ENCODE assay signal across 12 cellular contexts in the genomic region with DNA sequence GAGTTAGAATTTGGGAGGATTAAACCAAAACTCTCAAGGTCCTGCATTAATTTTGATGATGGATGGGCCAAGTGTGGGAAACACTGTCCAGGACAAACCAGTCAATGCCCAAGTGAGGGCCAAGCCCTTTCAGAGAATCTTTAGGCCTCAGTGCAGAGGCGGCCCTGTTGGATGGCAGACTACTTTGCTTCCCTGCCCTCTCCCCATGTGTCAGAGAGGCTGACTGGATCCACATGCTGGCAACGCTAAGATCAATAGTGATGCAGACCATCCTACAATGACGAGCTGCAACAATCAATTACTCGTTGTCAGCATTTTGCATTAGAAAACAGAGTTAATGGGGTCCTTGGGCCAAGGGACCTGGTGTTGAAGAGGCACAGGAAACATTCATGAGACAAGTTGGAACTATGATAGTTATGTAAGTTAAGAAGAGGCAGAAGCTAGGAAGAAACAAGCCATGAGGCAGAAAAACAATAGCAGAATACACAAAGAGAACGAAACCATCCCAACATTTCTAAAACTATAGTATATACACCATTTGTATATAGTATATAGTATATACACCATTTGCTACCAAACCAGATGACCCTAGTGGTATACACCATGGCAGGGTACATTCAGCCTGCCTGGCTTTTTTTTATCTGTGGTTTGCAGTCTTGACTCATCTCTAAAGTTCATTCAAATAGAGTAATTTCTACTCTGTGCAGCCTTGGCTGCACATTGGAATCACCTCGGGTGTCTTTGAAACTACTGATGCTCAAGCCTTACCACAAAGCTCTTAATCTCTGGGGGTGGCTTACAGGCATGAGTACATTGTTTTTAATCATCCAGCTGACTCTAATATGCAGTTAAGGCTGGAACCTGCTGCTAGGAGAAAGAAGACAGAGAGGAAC.
DNase-seq lines count a peak whose midpoint lies in the region; ATAC-seq, FAIRE-seq and TF ChIP-seq lines count a peak whose summit lies in the region.
"Had no signal": no experiment of that assay in that cellular context is flagged by ENCODE, and none has a peak within 500 bp of the region (broad histone marks: within the 10 kb centered on the region; RNA-seq: fewer than 3 reads in every experiment).

No MANE protein-coding gene starts in this region.

- dilution Hi-C loops in IMR-90 (cut with HindIII; ENCODE audit: low sequenced_read_pairs, unreplicated experiment), result no loop called here

- TF ChIP-seq CTCF in D721Med (IDR thresholded peaks at IDR 0.05; ENCODE audit: insufficient read depth, missing control alignments) (no peak), IMR-90 (conservative IDR thresholded peaks at IDR 0.05; ENCODE audit: low read depth, low read length) (no peak), uterus (IDR thresholded peaks at IDR 0.05) (no peak), left ventricle myocardium inferior (IDR thresholded peaks at IDR 0.05; ENCODE audit: borderline replicate concordance) (no peak)

- no TSS peak for BruUV-seq in IMR-90 (replicated peaks; lab: Mats Ljungman, UMichigan)

- H3K4me1 Mint-ChIP-seq in T-helper 2 cell treated with Interferon-gamma antibody and Interleukin-4, amounts not matched to agents 5 μg/mL and 100 μg/mL, for 36 hours (ENCODE audit: low read depth), result no peaks in the 10 kb centered on the region

- no peaks in the 10 kb centered on the region for H3K36me3 Mint-ChIP-seq in T-helper 2 cell treated with Interferon-gamma antibody and Interleukin-4, amounts not matched to agents 5 μg/mL and 100 μg/mL, for 36 hours (ENCODE audit: low read depth)

- H3K18ac ChIP-seq in IMR-90 (ENCODE audit: low read depth, low read length), result no peak overlapping the region

- no peak overlapping the region for H3K4ac ChIP-seq in IMR-90 (ENCODE audit: low read depth, low read length)

- no CpG with 5 or more reads among the region's 6 CpGs for WGBS in IMR-90 (ENCODE audit: extremely low coverage in 2 of 2, insufficient read length in 1 of 2), 2 experiments

- H4K8ac ChIP-seq in IMR-90 (ENCODE audit: low read depth in 2 of 2, low read length in 2 of 2), result no peak overlapping the region

- no peaks in the 10 kb centered on the region for H3K27me3 Mint-ChIP-seq in T-helper 2 cell treated with Interferon-gamma antibody and Interleukin-4, amounts not matched to agents 5 μg/mL and 100 μg/mL, for 36 hours (ENCODE audit: low read depth)

- H3K9me3 Mint-ChIP-seq in T-helper 2 cell treated with Interferon-gamma antibody and Interleukin-4, amounts not matched to agents 5 μg/mL and 100 μg/mL, for 36 hours, result no peaks in the 10 kb centered on the region

- no peak overlapping the region for H3K14ac ChIP-seq in IMR-90 (replicated peaks; ENCODE audit: low read depth, low read length)

- intact Hi-C loops in IMR-90 (cut with micrococcal nuclease) (no loop called here), uterus (cut with DNase I; ENCODE audit: low total_unique reads) (no loop called here), left ventricle myocardium inferior (cut with micrococcal nuclease) (no loop called here)

- H3K27ac ChIP-seq in IMR-90 (ENCODE audit: insufficient read depth, low read length), result no peak overlapping the region
- no peak overlapping the region for H3K27ac ChIP-seq in uterus
- H3K27ac ChIP-seq in left ventricle myocardium inferior (replicated peaks), result no peak overlapping the region

- H2BK15ac ChIP-seq in IMR-90 (ENCODE audit: low read depth, low read length), result no peak overlapping the region

- CTCF ChIA-PET in IMR-90 (lab: Yijun Ruan, JAX), result no interaction called here

- no peaks in the 10 kb centered on the region for H4K20me1 ChIP-seq in IMR-90 (ENCODE audit: insufficient read depth, low read length)

- H3K36me3 ChIP-seq in IMR-90 (ENCODE audit: control insufficient read depth, insufficient read depth, low read length), result no peaks in the 10 kb centered on the region
- no peaks in the 10 kb centered on the region for H3K36me3 ChIP-seq in uterus
- no peaks in the 10 kb centered on the region for H3K36me3 ChIP-seq in left ventricle myocardium inferior

- H3K9me3 ChIP-seq in IMR-90 (ENCODE audit: control insufficient read depth, insufficient read depth, low read length), result no peaks in the 10 kb centered on the region
- H3K9me3 ChIP-seq in uterus, result no peaks in the 10 kb centered on the region
- H3K9me3 ChIP-seq in left ventricle myocardium inferior (replicated peaks), result no peaks in the 10 kb centered on the region

- H4K91ac ChIP-seq in IMR-90 (ENCODE audit: insufficient read depth, low read depth, low read length), result no peak overlapping the region

- H3K4me1 ChIP-seq in IMR-90 (ENCODE audit: control insufficient read depth, insufficient read depth, low read length) (no peaks in the 10 kb centered on the region), uterus (no peaks in the 10 kb centered on the region), left ventricle myocardium inferior (no peaks in the 10 kb centered on the region)

- no peak overlapping the region for H2AK9ac ChIP-seq in IMR-90 (replicated peaks; ENCODE audit: low read depth, low read length, poor library complexity)

- H3K9ac ChIP-seq in IMR-90 (ENCODE audit: low read depth, low read length), result no peak overlapping the region

- H4K5ac ChIP-seq in IMR-90 (ENCODE audit: low read depth, low read length), result no peak overlapping the region

- no peak overlapping the region for H3K4me2 ChIP-seq in IMR-90 (ENCODE audit: low read depth, low read length)

- DNase-seq in D721Med (ENCODE audit: insufficient read length, low spot score) (peak; percentile 8), IMR-90 (no peak), uterus (no peak), left ventricle myocardium inferior (no peak), T1000 (lab: John Stamatoyannopoulos, UW) (no peak)
- no peak for DNase-seq in T-helper 2 cell treated with Interferon-gamma antibody and Interleukin-4, amounts not matched to agents 5 μg/mL and 100 μg/mL, for 36 hours (ENCODE audit: low spot score)
- DNase-seq: effector CD8-positive, alpha-beta T cell; GF-D8; NCI-H1105 had no signal

- ATAC-seq in GM19351 (IDR thresholded peaks at IDR 0.05; ENCODE audit: unreplicated experiment) (peak; percentile 97), HG02852 (IDR thresholded peaks at IDR 0.05; ENCODE audit: unreplicated experiment) (peak; percentile 95), IMR-90 (ENCODE audit: low read depth) (no peak)
- ATAC-seq: Panc1 had no signal

- POLR2A ChIA-PET in IMR-90 (lab: Charles Lee; ENCODE audit: unreplicated experiment), result interaction anchor here (0.6 kb wide), 1 partner anchor 33 kb away, joined by 3 read pairs; no protein-coding TSS in a partner anchor

- no peak overlapping the region for H3K23ac ChIP-seq in IMR-90 (ENCODE audit: low read depth, low read length)

- H3K9me1 ChIP-seq in IMR-90 (ENCODE audit: insufficient read depth, low read length), result no peaks in the 10 kb centered on the region

- no peak overlapping the region for H3K27ac Mint-ChIP-seq in T-helper 2 cell treated with Interferon-gamma antibody and Interleukin-4, amounts not matched to agents 5 μg/mL and 100 μg/mL, for 36 hours

- no peak overlapping the region for H3K4me3 Mint-ChIP-seq in T-helper 2 cell treated with Interferon-gamma antibody and Interleukin-4, amounts not matched to agents 5 μg/mL and 100 μg/mL, for 36 hours

- no peak overlapping the region for H2AK5ac ChIP-seq in IMR-90 (ENCODE audit: low read depth, low read length)

- in situ Hi-C loops in IMR-90 (cut with MboI; ENCODE audit: low sequenced_read_pairs), result no loop called here

- no peak overlapping the region for H2AFZ ChIP-seq in IMR-90 (replicated peaks; ENCODE audit: low read length, poor library complexity)

- no peaks in the 10 kb centered on the region for H3K79me1 ChIP-seq in IMR-90 (ENCODE audit: low read depth in 1 of 2, low read length in 2 of 2)

- H2BK5ac ChIP-seq in IMR-90 (ENCODE audit: low read depth, low read length, poor library complexity, severe bottlenecking), result no peak overlapping the region

- no peak for TF ChIP-seq RAD21 in IMR-90 (IDR thresholded peaks at IDR 0.05; ENCODE audit: low read length)

- no peak for TF ChIP-seq POLR2A in IMR-90 (IDR thresholded peaks at IDR 0.05; ENCODE audit: low read depth, low read length)
- no peak for TF ChIP-seq POLR2A in uterus (IDR thresholded peaks at IDR 0.05)

- H2BK120ac ChIP-seq in IMR-90 (ENCODE audit: low read depth, low read length), result no peak overlapping the region

- FAIRE-seq in D721Med (lab: Jason Lieb, UNC), result peak; percentile 67

- H3K27me3 ChIP-seq in IMR-90 (ENCODE audit: control insufficient read depth, insufficient read depth, low read length) (no peaks in the 10 kb centered on the region), uterus (no peaks in the 10 kb centered on the region), left ventricle myocardium inferior (ENCODE audit: low read depth) (no peaks in the 10 kb centered on the region)

- no peak overlapping the region for H3K56ac ChIP-seq in IMR-90 (ENCODE audit: extremely low read depth, insufficient read depth, low read length)

- no peak overlapping the region for H2BK20ac ChIP-seq in IMR-90 (ENCODE audit: low read depth, low read length)

- H3K4me3 ChIP-seq in IMR-90 (ENCODE audit: insufficient read depth, low read depth, low read length) (no peak overlapping the region), uterus (no peak overlapping the region), left ventricle myocardium inferior (no peak overlapping the region)

TF ChIP-seq in IMR-90, 13 proteins besides CTCF, POLR2A, EP300 and RAD21:
- no peak for TF ChIP-seq MAZ (IDR thresholded peaks at IDR 0.05; ENCODE audit: borderline replicate concordance, low read depth, low read length)
- no peak for TF ChIP-seq BHLHE40 (IDR thresholded peaks at IDR 0.05; ENCODE audit: low read depth, low read length)
- TF ChIP-seq CEBPB (IDR thresholded peaks at IDR 0.05; ENCODE audit: low read depth, low read length), result no peak
- TF ChIP-seq, protein P1, sequence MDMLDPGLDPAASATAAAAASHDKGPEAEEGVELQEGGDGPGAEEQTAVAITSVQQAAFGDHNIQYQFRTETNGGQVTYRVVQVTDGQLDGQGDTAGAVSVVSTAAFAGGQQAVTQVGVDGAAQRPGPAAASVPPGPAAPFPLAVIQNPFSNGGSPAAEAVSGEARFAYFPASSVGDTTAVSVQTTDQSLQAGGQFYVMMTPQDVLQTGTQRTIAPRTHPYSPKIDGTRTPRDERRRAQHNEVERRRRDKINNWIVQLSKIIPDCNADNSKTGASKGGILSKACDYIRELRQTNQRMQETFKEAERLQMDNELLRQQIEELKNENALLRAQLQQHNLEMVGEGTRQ (IDR thresholded peaks at IDR 0.05; ENCODE audit: low read depth, low read length), result no peak
- TF ChIP-seq MAFK (IDR thresholded peaks at IDR 0.05; ENCODE audit: low read depth, low read length), result peak; percentile 42
